Comparison of ENCODE assay signal across 8 cellular contexts in genomic region chr7:74253331-74253730, GRCh38. TPM values are rescaled to one million over a fixed set of nuclear protein-coding genes. Genes with fewer than 3 reads are reported as not detected.
A peak's percentile ranks its signal among the peaks of the same experiment; 100 is the strongest.
DNase-seq lines count a peak whose midpoint lies in the region; ATAC-seq, FAIRE-seq and TF ChIP-seq lines count a peak whose summit lies in the region.

No MANE protein-coding gene starts in this region.

- H2AFZ ChIP-seq in DND-41 (ENCODE audit: low read depth, low read length) (no peak overlapping the region), OCI-LY7 (ENCODE audit: low read length) (peak overlapping the region; percentile 48; the same call in 1 of the 2 replicates)

- peak overlapping the region; percentile 93 to 94 for H3K4me3 Mint-ChIP-seq in effector memory CD8-positive, alpha-beta T cell

- H3K9ac ChIP-seq in DND-41 (ENCODE audit: low read depth, low read length): peak overlapping the region; percentile 99

- H4K20me1 ChIP-seq in DND-41 (ENCODE audit: insufficient read depth, low read length) (peaks cover 29% of the 10 kb centered on the region), OCI-LY7 (ENCODE audit: insufficient read depth, low read length) (no peaks in the 10 kb centered on the region)

- no peaks in the 10 kb centered on the region for H3K9me3 Mint-ChIP-seq in effector memory CD8-positive, alpha-beta T cell

- H3K9me2 ChIP-seq in OCI-LY7 (ENCODE audit: insufficient read depth, low read length): no peaks in the 10 kb centered on the region

- ATAC-seq in DND-41 (ENCODE audit: insufficient read depth, low read depth) (no peak), HG03469 (IDR thresholded peaks at IDR 0.05; ENCODE audit: unreplicated experiment) (no peak)
- no peak for ATAC-seq in effector memory CD8-positive, alpha-beta T cell (replicated peaks)

- peak overlapping the region; percentile 96 for H3K4me2 ChIP-seq in DND-41 (ENCODE audit: insufficient read depth, low read length)
- peak overlapping the region; percentile 93 for H3K4me2 ChIP-seq in OCI-LY7 (ENCODE audit: low read length)

- TF ChIP-seq POLR2A in GM12891 (IDR thresholded peaks at IDR 0.05; ENCODE audit: low read depth, low read length): no peak

- H3K36me3 ChIP-seq in DND-41 (ENCODE audit: insufficient read depth, low read length): peaks cover 50% of the 10 kb centered on the region
- peaks cover 45% of the 10 kb centered on the region for H3K36me3 ChIP-seq in OCI-LY7 (ENCODE audit: insufficient read depth, low read length)
- peaks cover 31% of the 10 kb centered on the region for H3K36me3 ChIP-seq in neutrophil

- peak overlapping the region; percentile 95 to 97 for H3K27ac Mint-ChIP-seq in effector memory CD8-positive, alpha-beta T cell

- H3K27ac ChIP-seq in DND-41 (ENCODE audit: low read length) (peak overlapping the region; percentile 98), OCI-LY7 (ENCODE audit: low read depth, low read length, poor library complexity, severe bottlenecking) (peak overlapping the region; percentile 63), neutrophil (peak overlapping the region; percentile 91)

- TF ChIP-seq CTCF in DND-41 (IDR thresholded peaks at IDR 0.05; ENCODE audit: borderline replicate concordance, extremely low read depth, low read length, poor library complexity, severe bottlenecking): no peak
- TF ChIP-seq CTCF in OCI-LY7 (conservative IDR thresholded peaks at IDR 0.05; ENCODE audit: low read length): no peak
- no peak for TF ChIP-seq CTCF in neutrophil (IDR thresholded peaks at IDR 0.05)

- POLR2A ChIA-PET in OCI-LY7 (lab: Charles Lee): interaction anchor here (0.6 to 1.8 kb wide), 6 partner anchors 8 to 47 kb away, joined by 3 to 6 read pairs (median 4); no protein-coding TSS in a partner anchor

- H3K4me3 ChIP-seq in DND-41 (ENCODE audit: low read depth in 1 of 2, low read length in 2 of 2) (peak overlapping the region; percentile 86 to 90), OCI-LY7 (ENCODE audit: low read depth, low read length, poor library complexity, severe bottlenecking) (peak overlapping the region; percentile 83), neutrophil (ENCODE audit: low read depth in 1 of 2, low read length in 1 of 2) (peak overlapping the region; percentile 86 to 95)

- peaks cover 55% of the 10 kb centered on the region for H3K4me1 ChIP-seq in DND-41 (ENCODE audit: insufficient read depth, low read length)
- H3K4me1 ChIP-seq in OCI-LY7 (ENCODE audit: insufficient read depth, low read length, poor library complexity, severe bottlenecking): peaks cover 41% of the 10 kb centered on the region
- peaks cover 25 to 26% of the 10 kb centered on the region in 2 experiments for H3K4me1 ChIP-seq in neutrophil (ENCODE audit: control insufficient read depth in 1 of 2, insufficient read depth in 1 of 2, low read depth in 1 of 2, low read length in 1 of 2)

- H3K36me3 Mint-ChIP-seq in effector memory CD8-positive, alpha-beta T cell (ENCODE audit: insufficient read depth): peaks cover 46% of the 10 kb centered on the region

- FAIRE-seq in GM12891 (lab: Jason Lieb, UNC): no peak

- DNase-seq in DND-41: no peak
- no peak for DNase-seq in OCI-LY7 (ENCODE audit: low spot score)
- DNase-seq in effector memory CD8-positive, alpha-beta T cell: no peak
- no peak for DNase-seq in NOMO-1 treated with DMSO at 0.1 percent for 48 hours (lab: John Stamatoyannopoulos, UW; ENCODE audit: unreplicated experiment)
- DNase-seq in AG08396 (ENCODE audit: low spot score): no peak
- DNase-seq in GM12891 (ENCODE audit: insufficient read length, low spot score): no peak

- intact Hi-C loops in OCI-LY7 (cut with micrococcal nuclease; ENCODE audit: unreplicated experiment): no loop called here

- H3K4me1 Mint-ChIP-seq in effector memory CD8-positive, alpha-beta T cell (ENCODE audit: low read depth in 2 of 2): peaks cover 19 to 27% of the 10 kb centered on the region in 2 donors

- CTCF ChIA-PET in OCI-LY7 (lab: Charles Lee; ENCODE audit: unreplicated experiment): interaction anchor here (0.9 kb wide), 1 partner anchor 11 kb away, joined by 3 read pairs; no protein-coding TSS in a partner anchor

- no TSS peak for BruUV-seq in OCI-LY7 (replicated peaks; lab: Mats Ljungman, UMichigan)

- no peaks in the 10 kb centered on the region for H3K27me3 ChIP-seq in DND-41 (ENCODE audit: insufficient read depth, low read length, poor library complexity)
- H3K27me3 ChIP-seq in neutrophil: no peaks in the 10 kb centered on the region

- H3K9me3 ChIP-seq in DND-41 (ENCODE audit: insufficient read depth, low read length, severe bottlenecking) (no peaks in the 10 kb centered on the region), OCI-LY7 (ENCODE audit: low read length) (no peaks in the 10 kb centered on the region), neutrophil (no peaks in the 10 kb centered on the region)

- peaks cover 66% of the 10 kb centered on the region for H3K79me2 ChIP-seq in DND-41 (ENCODE audit: insufficient read depth, low read length)
- peaks cover 38% of the 10 kb centered on the region for H3K79me2 ChIP-seq in OCI-LY7 (ENCODE audit: insufficient read depth, low read depth, low read length)

- no peaks in the 10 kb centered on the region for H3K27me3 Mint-ChIP-seq in effector memory CD8-positive, alpha-beta T cell

TF ChIP-seq in GM12891, 5 proteins besides CTCF, POLR2A, EP300 and RAD21:
- no peak for TF ChIP-seq SPI1 (IDR thresholded peaks at IDR 0.05; ENCODE audit: low read depth, low read length)

RNA-seq across cellular contexts. Expression of gene RFC2, which starts 0.9 kb away (rescaled TPM):
- total RNA-seq in OCI-LY7 (2014; rRNA removed; shearing (Covaris generic)): 71.3 and 77.4 TPM in 2 replicates
- 77.8 and 79.2 TPM in 2 replicates for total RNA-seq in OCI-LY7 (2022)
- polyA plus RNA-seq in GM12891 (2012; ENCODE audit: low read depth, missing spikeins): 41.1 TPM

RNA-seq across cellular contexts. Expression of gene CLIP2, which starts 35.9 kb away (rescaled TPM):
- total RNA-seq in OCI-LY7 (2014; rRNA removed; shearing (Covaris generic)): 3.6 and 4.2 TPM in 2 replicates
- total RNA-seq in OCI-LY7 (2022): 6.3 and 7.2 TPM in 2 replicates
- 28.8 TPM for polyA plus RNA-seq in GM12891 (2012; ENCODE audit: low read depth, missing spikeins)

RNA-seq across cellular contexts. Expression of gene LAT2, which starts 43.5 kb away (rescaled TPM):
- total RNA-seq in OCI-LY7 (2014; rRNA removed; shearing (Covaris generic)): 41.1 and 48.3 TPM in 2 replicates
- total RNA-seq in OCI-LY7 (2022): 79.1 and 93.8 TPM in 2 replicates
- polyA plus RNA-seq in GM12891 (2012; ENCODE audit: low read depth, missing spikeins): 152 TPM
